ENCODE assay signal across 14 cellular contexts in genomic region chr12:50099302-50100008, GRCh38. TPM values are rescaled to one million over a fixed set of nuclear protein-coding genes. Genes with fewer than 3 reads are reported as not detected.
DNase-seq lines count a peak whose midpoint lies in the region; ATAC-seq, FAIRE-seq and TF ChIP-seq lines count a peak whose summit lies in the region.
"Had no signal": no experiment of that assay in that cellular context is flagged by ENCODE, and none has a peak within 500 bp of the region (broad histone marks: within the 10 kb centered on the region; RNA-seq: fewer than 3 reads in every experiment).

No MANE protein-coding gene starts in this region.

- H3K4me1 ChIP-seq in left ventricle myocardium inferior (peaks cover 27% of the 10 kb centered on the region), GM12878 (ENCODE audit: control insufficient read depth, insufficient read depth, low read length) (no peaks in the 10 kb centered on the region), gastroesophageal sphincter (peaks cover 0 to 13% (median 10%) of the 10 kb centered on the region in 3 donors), aorta (ENCODE audit: control insufficient read depth in 1 of 2, insufficient read depth in 2 of 2, low read length in 2 of 2) (no peaks in the 10 kb centered on the region), SJCRH30 (peaks cover 10% of the 10 kb centered on the region)

- no peak for TF ChIP-seq POLR2A in GM12878 (IDR thresholded peaks at IDR 0.05; ENCODE audit: low read depth, low read length)
- TF ChIP-seq POLR2A in gastroesophageal sphincter (IDR thresholded peaks at IDR 0.05), result no peak

- ATAC-seq in Right ventricle myocardium superior (ENCODE audit: poor library complexity) (no peak), GM12878 (no peak), gastroesophageal sphincter (peak; percentile 37), aorta (ENCODE audit: low FRiP score) (peak; percentile 31), HG03196 (IDR thresholded peaks at IDR 0.05; ENCODE audit: unreplicated experiment) (no peak)
- ATAC-seq: psoas muscle had no signal

- BruUV-seq in GM12878 (replicated peaks; lab: Mats Ljungman, UMichigan), result TSS peak; percentile 24

- H3K4me2 ChIP-seq in GM12878 (ENCODE audit: control insufficient read depth, insufficient read depth), result no peak overlapping the region
- H3K4me2 ChIP-seq: KMS-11 had no signal

- H3K9ac ChIP-seq in GM12878 (ENCODE audit: control insufficient read depth, insufficient read depth, low read length), result no peak overlapping the region
- H3K9ac ChIP-seq: KMS-11 had no signal

- RAD21 ChIA-PET in GM12878 (lab: Charles Lee; ENCODE audit: unreplicated experiment), result no interaction called here

- FAIRE-seq in GM12878 (lab: Jason Lieb, UNC), result no peak
- FAIRE-seq: islet of Langerhans had no signal

- H3K36me3 ChIP-seq in left ventricle myocardium inferior, result peaks cover 64% of the 10 kb centered on the region
- peaks cover 25 to 36% of the 10 kb centered on the region in 2 experiments for H3K36me3 ChIP-seq in GM12878 (ENCODE audit: control insufficient read depth in 2 of 2, insufficient read depth in 2 of 2, low read length in 1 of 2)
- H3K36me3 ChIP-seq in gastroesophageal sphincter, result peaks cover 0 to 70% of the 10 kb centered on the region in 2 donors
- peaks cover 7 to 18% of the 10 kb centered on the region in 2 donors for H3K36me3 ChIP-seq in aorta (ENCODE audit: control insufficient read depth in 1 of 2, insufficient read depth in 2 of 2, low read length in 1 of 2)
- peaks cover 63% of the 10 kb centered on the region for H3K36me3 ChIP-seq in SJCRH30

- CTCF ChIA-PET in GM12878 (lab: Yijun Ruan, JAX), result interaction anchor here (0.6 to 6.5 kb wide), 3 partner anchors 12 to 304 kb away, joined by 3 to 40 read pairs (median 35); partner anchors contain the start of gene COX14

- no peak for TF ChIP-seq RAD21 in GM12878 (IDR thresholded peaks at IDR 0.05; ENCODE audit: insufficient read depth, low read depth, low read length)

- H3K9me3 ChIP-seq in left ventricle myocardium inferior (replicated peaks), result no peaks in the 10 kb centered on the region
- H3K9me3 ChIP-seq in GM12878 (replicated peaks; ENCODE audit: control insufficient read depth, insufficient read depth, low read length), result no peaks in the 10 kb centered on the region
- H3K9me3 ChIP-seq in gastroesophageal sphincter, result no peaks in the 10 kb centered on the region
- no peaks in the 10 kb centered on the region for H3K9me3 ChIP-seq in aorta (ENCODE audit: control insufficient read depth, low read length)
- no peaks in the 10 kb centered on the region for H3K9me3 ChIP-seq in SJCRH30 (replicated peaks)
- H3K9me3 ChIP-seq: psoas muscle had no signal

- H3K27ac ChIP-seq in left ventricle myocardium inferior (replicated peaks), result peak overlapping the region; percentile 21
- no peak overlapping the region for H3K27ac ChIP-seq in GM12878 (ENCODE audit: control insufficient read depth, insufficient read depth)
- no peak overlapping the region for H3K27ac ChIP-seq in gastroesophageal sphincter
- no peak overlapping the region for H3K27ac ChIP-seq in aorta (ENCODE audit: low read depth in 1 of 2, low read length in 2 of 2)
- no peak overlapping the region for H3K27ac ChIP-seq in SJCRH30
- H3K27ac ChIP-seq: KMS-11, psoas muscle had no signal

- no peak for TF ChIP-seq CTCF in left ventricle myocardium inferior (IDR thresholded peaks at IDR 0.05; ENCODE audit: borderline replicate concordance)
- no peak for TF ChIP-seq CTCF in GM12878 (IDR thresholded peaks at IDR 0.05 in 2 of 3, conservative IDR thresholded peaks at IDR 0.05 in 1 of 3; ENCODE audit: control insufficient read depth in 2 of 3, extremely low read depth in 1 of 3, insufficient read depth in 1 of 3, low read depth in 3 of 3, low read length in 3 of 3)
- no peak for TF ChIP-seq CTCF in gastroesophageal sphincter (IDR thresholded peaks at IDR 0.05)

- no peaks in the 10 kb centered on the region for H4K20me1 ChIP-seq in GM12878 (ENCODE audit: control insufficient read depth, insufficient read depth)

- 60% methylated on average over 5 of the region's 5 CpGs for WGBS in GM12878 (ENCODE audit: insufficient coverage, insufficient replicate concordance, low lambda C conversion rate, missing lambda C conversion rate)
- 47 to 59% methylated on average over 4 of the region's 5 CpGs for WGBS in gastroesophageal sphincter (ENCODE audit: low coverage in 1 of 2), 2 donors
- 65 to 66% methylated on average over 5 of the region's 5 CpGs for WGBS in aorta, 2 donors

- H3K79me2 ChIP-seq in GM12878 (ENCODE audit: control insufficient read depth, insufficient read depth, low read length), result no peaks in the 10 kb centered on the region

- in situ Hi-C loops in GM12878 (cut with MboI), result no loop called here

- no peak overlapping the region for H3K4me3 ChIP-seq in left ventricle myocardium inferior
- H3K4me3 ChIP-seq in GM12878, result no peak overlapping the region
- no peak overlapping the region for H3K4me3 ChIP-seq in gastroesophageal sphincter
- no peak overlapping the region for H3K4me3 ChIP-seq in aorta (ENCODE audit: low read length in 2 of 2)
- H3K4me3 ChIP-seq in SJCRH30, result no peak overlapping the region
- H3K4me3 ChIP-seq: psoas muscle had no signal

- SMC1A ChIA-PET in GM12878 (lab: Charles Lee; ENCODE audit: uncharacterized antibody, unreplicated experiment), result no interaction called here

- H3K27me3 ChIP-seq in left ventricle myocardium inferior (ENCODE audit: low read depth) (no peaks in the 10 kb centered on the region), GM12878 (replicated peaks in 1 of 2; ENCODE audit: control insufficient read depth in 2 of 2, insufficient read depth in 2 of 2, low read length in 1 of 2) (no peaks in the 10 kb centered on the region), gastroesophageal sphincter (no peaks in the 10 kb centered on the region), aorta (ENCODE audit: control insufficient read depth in 1 of 2, insufficient read depth in 2 of 2, low read length in 1 of 2) (no peaks in the 10 kb centered on the region), SJCRH30 (no peaks in the 10 kb centered on the region)

- TF ChIP-seq EP300 in GM12878 (IDR thresholded peaks at IDR 0.05; ENCODE audit: borderline replicate concordance in 1 of 2, control insufficient read depth in 1 of 2, low read depth in 2 of 2, low read length in 2 of 2) (no peak), gastroesophageal sphincter (IDR thresholded peaks at IDR 0.05) (no peak)

- H2AFZ ChIP-seq in GM12878 (ENCODE audit: control insufficient read depth, low read depth, low read length), result no peak overlapping the region

- POLR2A ChIA-PET in GM12878 (lab: Charles Lee), result no interaction called here

- no peak for DNase-seq in left ventricle myocardium inferior
- no peak for DNase-seq in Right ventricle myocardium superior
- DNase-seq in GM12878 (ENCODE audit: low read depth, low spot score), result no peak
- DNase-seq in aorta, result no peak
- DNase-seq in SJCRH30, result no peak
- no peak for DNase-seq in activated CD4-positive, alpha-beta T cell treated with anti-CD3 and anti-CD28 coated beads for 1 hour
- DNase-seq: activated naive CD4-positive, alpha-beta T cell treated with anti-CD3 and anti-CD28 coated beads, Interleukin-2, amount 50 U/mL, for 16 hours; NCI-H2029; NCI-H748 treated with DMSO at 0.1 percent for 48 hours; psoas muscle had no signal

- intact Hi-C loops in left ventricle myocardium inferior (cut with micrococcal nuclease) (no loop called here), Right ventricle myocardium superior (cut with DNase I) (no loop called here), GM12878 (cut with micrococcal nuclease; ENCODE audit: unreplicated experiment) (no loop called here), aorta (cut with DNase I) (no loop called here)

RNA-seq across cellular contexts. Expression of gene GPD1, which starts 4.4 kb away (rescaled TPM):
- total RNA-seq in left ventricle myocardium inferior (9.0 TPM), Right ventricle myocardium superior (38.3 TPM), GM12878 (2014; rRNA removed) (0.11 and 0.23 TPM in 2 replicates), GM12878 (2014; rRNA removed; fragmentation: Illumina TruSeq; extraction: Trizol) (0.05 and 0.22 TPM in 2 replicates), GM12878 (2021) (0.19 and 0.26 TPM in 2 replicates), gastroesophageal sphincter (10 to 100 TPM in 1 of 4 donors, 1 to 10 TPM in 1, under 1 TPM in 2; 0.08 to 49.5 (median 1.3) TPM), aorta (1 to 10 TPM; 2.2 to 3.1 TPM)
- total RNA-seq in GM12878 (2013; cell fraction: nucleolus; rRNA removed), result 0.76 and 1.9 TPM in 2 replicates
- polyA plus RNA-seq in GM12878 (2011; ENCODE audit: low read depth), result 0.17 TPM
- polyA plus RNA-seq in GM12878 (2011; rRNA removed) (0.23 and 0.61 TPM in 2 replicates), GM12878 (2014; fragmentation: Illumina TruSeq; extraction: Trizol) (0.13 and 0.49 TPM in 2 replicates), GM12878 (2014; fragmentation: Nextera tagmentation; extraction: Ambion mirVana) (under 1 TPM in 1 of 2 experiments, not detected in 1; 0.04 TPM), GM12878 (2014; rRNA removed) (0.27 and 0.63 TPM in 2 replicates), GM12878 (2016; fragmentation: Nextera tagmentation; extraction: Ambion mirVana) (under 1 TPM; 0.30 to 0.48 TPM), aorta (10 to 100 TPM in 1 of 2 donors, under 1 TPM in 1; 0.61 to 24.8 TPM)
- polyA plus RNA-seq in GM12878 (2011; cell fraction: cytosol; rRNA removed), result 0.24 and 0.52 TPM in 2 replicates
- polyA plus RNA-seq in GM12878 (2011; cell fraction: nucleus; rRNA removed), result 1.7 and 2.5 TPM in 2 replicates
- polyA plus RNA-seq in GM12878 (2012), result 0.29 and 0.30 TPM in 2 replicates
- polyA minus RNA-seq in GM12878 (2011; rRNA and poly(A)+ RNA removed), result 0.37 and 0.62 TPM in 2 replicates
- not detected in 2 replicates for polyA minus RNA-seq in GM12878 (2011; cell fraction: cytosol; rRNA and poly(A)+ RNA removed)
- polyA minus RNA-seq in GM12878 (2011; cell fraction: nucleus; rRNA and poly(A)+ RNA removed), result 0.60 and 1.4 TPM in 2 replicates
- total RNA-seq in SJCRH30 (2014; rRNA removed; shearing (Covaris generic)), result 0.23 and 0.24 TPM in 2 replicates

RNA-seq across cellular contexts. Expression of gene COX14, which starts 12.6 kb away (rescaled TPM):
- total RNA-seq in left ventricle myocardium inferior (195 TPM), Right ventricle myocardium superior (243 TPM), GM12878 (2014; rRNA removed) (73.1 and 82.0 TPM in 2 replicates), GM12878 (2014; rRNA removed; fragmentation: Illumina TruSeq; extraction: Trizol) (44.6 and 45.3 TPM in 2 replicates), GM12878 (2021) (56.1 and 58.0 TPM in 2 replicates), gastroesophageal sphincter (100 to 1,000 TPM in 1 of 4 donors, 10 to 100 TPM in 3; 66.1 to 111 (median 81.0) TPM), aorta (10 to 100 TPM; 49.3 to 52.7 TPM)
- total RNA-seq in GM12878 (2013; cell fraction: nucleolus; rRNA removed), result 6.5 and 7.3 TPM in 2 replicates
- 77.7 TPM for polyA plus RNA-seq in GM12878 (2011; ENCODE audit: low read depth)
- polyA plus RNA-seq in GM12878 (2011; rRNA removed) (97.8 and 140 TPM in 2 replicates), GM12878 (2014; fragmentation: Illumina TruSeq; extraction: Trizol) (37.6 and 51.7 TPM in 2 replicates), GM12878 (2014; fragmentation: Nextera tagmentation; extraction: Ambion mirVana) (100 to 1,000 TPM; 323 to 361 TPM), GM12878 (2014; rRNA removed) (99.8 and 109 TPM in 2 replicates), GM12878 (2016; fragmentation: Nextera tagmentation; extraction: Ambion mirVana) (100 to 1,000 TPM; 181 to 187 TPM), aorta (100 to 1,000 TPM in 1 of 2 donors, 10 to 100 TPM in 1; 93.6 to 214 TPM)
- polyA plus RNA-seq in GM12878 (2011; cell fraction: cytosol; rRNA removed), result 154 and 175 TPM in 2 replicates
- polyA plus RNA-seq in GM12878 (2011; cell fraction: nucleus; rRNA removed), result 44.1 and 56.7 TPM in 2 replicates
- 61.5 and 76.0 TPM in 2 replicates for polyA plus RNA-seq in GM12878 (2012)
- polyA minus RNA-seq in GM12878 (2011; rRNA and poly(A)+ RNA removed), result 34.3 and 45.1 TPM in 2 replicates
- polyA minus RNA-seq in GM12878 (2011; cell fraction: cytosol; rRNA and poly(A)+ RNA removed), result 9.5 and 17.9 TPM in 2 replicates
- 9.9 and 23.6 TPM in 2 replicates for polyA minus RNA-seq in GM12878 (2011; cell fraction: nucleus; rRNA and poly(A)+ RNA removed)
- total RNA-seq in SJCRH30 (2014; rRNA removed; shearing (Covaris generic)), result 25.3 and 36.3 TPM in 2 replicates

RNA-seq across cellular contexts. Expression of gene SMARCD1, which starts 14.3 kb away (rescaled TPM):
- 15.4 TPM for total RNA-seq in left ventricle myocardium inferior
- total RNA-seq in Right ventricle myocardium superior, result 14.3 TPM
- 61.2 and 62.7 TPM in 2 replicates for total RNA-seq in GM12878 (2013; cell fraction: nucleolus; rRNA removed)
- 83.2 and 90.4 TPM in 2 replicates for total RNA-seq in GM12878 (2014; rRNA removed)
- total RNA-seq in GM12878 (2014; rRNA removed; fragmentation: Illumina TruSeq; extraction: Trizol), result 46.6 and 51.7 TPM in 2 replicates
- 78.7 and 90.1 TPM in 2 replicates for total RNA-seq in GM12878 (2021)
- 36.1 TPM for polyA plus RNA-seq in GM12878 (2011; ENCODE audit: low read depth)
- polyA plus RNA-seq in GM12878 (2011; rRNA removed), result 38.7 and 67.2 TPM in 2 replicates
- 62.2 and 64.3 TPM in 2 replicates for polyA plus RNA-seq in GM12878 (2011; cell fraction: cytosol; rRNA removed)
- 90.5 and 98.2 TPM in 2 replicates for polyA plus RNA-seq in GM12878 (2011; cell fraction: nucleus; rRNA removed)
- 38.5 and 44.3 TPM in 2 replicates for polyA plus RNA-seq in GM12878 (2012)
- polyA plus RNA-seq in GM12878 (2014; fragmentation: Illumina TruSeq; extraction: Trizol), result 92.4 and 96.2 TPM in 2 replicates
- 1 to 10 TPM; 1.4 to 2.9 TPM for polyA plus RNA-seq in GM12878 (2014; fragmentation: Nextera tagmentation; extraction: Ambion mirVana)
- polyA plus RNA-seq in GM12878 (2014; rRNA removed), result 66.1 and 97.4 TPM in 2 replicates
- 10 to 100 TPM; 12.6 to 13.4 TPM for polyA plus RNA-seq in GM12878 (2016; fragmentation: Nextera tagmentation; extraction: Ambion mirVana)
- 62.7 and 66.1 TPM in 2 replicates for polyA minus RNA-seq in GM12878 (2011; rRNA and poly(A)+ RNA removed)
- 36.5 and 40.9 TPM in 2 replicates for polyA minus RNA-seq in GM12878 (2011; cell fraction: cytosol; rRNA and poly(A)+ RNA removed)
- polyA minus RNA-seq in GM12878 (2011; cell fraction: nucleus; rRNA and poly(A)+ RNA removed), result 26.4 and 43.6 TPM in 2 replicates
- 10 to 100 TPM; 26.6 to 52.8 (median 44.2) TPM for total RNA-seq in gastroesophageal sphincter
- 10 to 100 TPM; 41.0 to 44.6 TPM for total RNA-seq in aorta
- 10 to 100 TPM; 15.0 to 19.9 TPM for polyA plus RNA-seq in aorta
- 79.7 and 84.2 TPM in 2 replicates for total RNA-seq in SJCRH30 (2014; rRNA removed; shearing (Covaris generic))

RNA-seq across cellular contexts. Expression of gene ASIC1, which starts 42.1 kb away (rescaled TPM):
- total RNA-seq in left ventricle myocardium inferior (0.96 TPM), Right ventricle myocardium superior (1.6 TPM), GM12878 (2014; rRNA removed) (0.05 and 0.28 TPM in 2 replicates), GM12878 (2014; rRNA removed; fragmentation: Illumina TruSeq; extraction: Trizol) (not detected in 2 replicates), GM12878 (2021) (0.13 and 0.26 TPM in 2 replicates), gastroesophageal sphincter (1 to 10 TPM in 3 of 4 donors, under 1 TPM in 1; 0.82 to 4.9 (median 3.1) TPM), aorta (1 to 10 TPM in 1 of 2 donors, under 1 TPM in 1; 0.39 to 5.8 TPM)
- 0.27 and 2.0 TPM in 2 replicates for total RNA-seq in GM12878 (2013; cell fraction: nucleolus; rRNA removed)
- 0.22 TPM for polyA plus RNA-seq in GM12878 (2011; ENCODE audit: low read depth)
- polyA plus RNA-seq in GM12878 (2011; rRNA removed) (0.14 and 0.27 TPM in 2 replicates), GM12878 (2014; fragmentation: Illumina TruSeq; extraction: Trizol) (0.08 and 0.09 TPM in 2 replicates), GM12878 (2014; fragmentation: Nextera tagmentation; extraction: Ambion mirVana) (under 1 TPM in 1 of 2 experiments, not detected in 1; 0.02 TPM), GM12878 (2014; rRNA removed) (0.01 and 0.15 TPM in 2 replicates), GM12878 (2016; fragmentation: Nextera tagmentation; extraction: Ambion mirVana) (not detected), aorta (1 to 10 TPM in 1 of 2 donors, not detected in 1; 1.2 TPM)
- 0.18 and 0.22 TPM in 2 replicates for polyA plus RNA-seq in GM12878 (2011; cell fraction: cytosol; rRNA removed)
- polyA plus RNA-seq in GM12878 (2011; cell fraction: nucleus; rRNA removed), result 0.50 and 1.1 TPM in 2 replicates
- 0.42 and 0.83 TPM in 2 replicates for polyA plus RNA-seq in GM12878 (2012)
- 0.05 and 0.22 TPM in 2 replicates for polyA minus RNA-seq in GM12878 (2011; rRNA and poly(A)+ RNA removed)
- 0.42 TPM in 1 of 2 replicates, not detected in the other for polyA minus RNA-seq in GM12878 (2011; cell fraction: cytosol; rRNA and poly(A)+ RNA removed)
- polyA minus RNA-seq in GM12878 (2011; cell fraction: nucleus; rRNA and poly(A)+ RNA removed), result 0.36 TPM in 1 of 2 replicates, not detected in the other
- 7.5 and 8.9 TPM in 2 replicates for total RNA-seq in SJCRH30 (2014; rRNA removed; shearing (Covaris generic))

Comparison
In these comparisons a context has a peak if more than half of its experiments do, and no peak if none do; other contexts are left out.
1. ATAC-seq: peak in gastroesophageal sphincter (single experiment) and aorta (single experiment); none in Right ventricle myocardium superior (single experiment), GM12878 (single experiment) and HG03196 (single experiment).